Comparison of ENCODE assay signal across 25 cellular contexts in the genomic region with DNA sequence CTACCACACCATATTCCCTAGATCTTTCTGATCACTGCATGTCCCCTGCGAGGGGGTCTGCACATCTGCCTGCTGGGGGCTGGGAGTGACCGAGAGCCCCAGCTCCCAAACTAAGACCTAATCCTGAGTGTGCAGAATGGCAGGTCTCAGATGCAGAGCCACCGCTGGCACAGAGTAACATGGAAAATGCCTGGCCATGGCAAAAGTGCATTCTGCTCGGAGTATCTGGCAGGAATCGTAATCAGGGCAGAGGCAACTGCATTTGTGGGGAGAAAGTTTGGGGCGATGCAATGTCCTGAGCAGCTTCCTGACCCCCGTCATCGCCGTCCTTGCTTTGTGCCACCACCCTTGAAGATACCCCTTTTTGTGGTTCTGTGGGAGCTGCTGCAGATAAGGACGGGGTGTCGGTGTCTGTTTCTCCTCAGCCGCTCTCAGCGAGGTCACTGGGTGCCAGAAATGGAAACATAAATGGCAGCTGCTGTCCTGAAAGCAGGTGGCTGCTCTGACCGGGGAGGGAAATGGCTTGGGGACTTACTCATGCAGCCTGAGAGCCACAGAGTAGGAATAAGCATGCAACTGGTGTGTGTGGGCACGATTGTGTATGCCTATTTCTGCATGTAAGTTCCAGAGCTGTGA.
DNase-seq lines count a peak whose midpoint lies in the region; ATAC-seq, FAIRE-seq and TF ChIP-seq lines count a peak whose summit lies in the region.
"Had no signal": no experiment of that assay in that cellular context is flagged by ENCODE, and none has a peak within 500 bp of the region (broad histone marks: within the 10 kb centered on the region; RNA-seq: fewer than 3 reads in every experiment).

No MANE protein-coding gene starts in this region.

- no peak overlapping the region for H3K4me3 Mint-ChIP-seq in T-helper 17 cell
- H3K4me3 Mint-ChIP-seq: activated CD8-positive, alpha-beta T cell treated with anti-CD3 and anti-CD28 coated beads, Interleukin-2, amount 10 ng/mL, durations not matched to agents 7 days and 5 days; activated naive CD4-positive, alpha-beta T cell treated with anti-CD3 and anti-CD28 coated beads, Interleukin-2, amount 50 U/mL, for 24 hours; activated T-cell treated with anti-CD3 and anti-CD28 coated beads, Interleukin-2, amount 50 U/mL, for 72 hours; endodermal cell; neural crest cell; stimulated activated memory B cell treated with anti-CD40 and anti-IgM and Interleukin-4, amounts not matched to agents 10 μg/mL and 1 μg/mL and 100 μg/mL, for 72 hours had no signal

- no peak for FAIRE-seq in GM19239 (lab: Jason Lieb, UNC)
- FAIRE-seq: islet of Langerhans had no signal

- peaks cover 4% of the 10 kb centered on the region for H3K4me1 Mint-ChIP-seq in T-helper 17 cell

- H3K27ac Mint-ChIP-seq in T-helper 17 cell = no peak overlapping the region
- H3K27ac Mint-ChIP-seq: activated CD8-positive, alpha-beta T cell treated with anti-CD3 and anti-CD28 coated beads, Interleukin-2, amount 10 ng/mL, durations not matched to agents 7 days and 5 days; activated naive CD4-positive, alpha-beta T cell treated with anti-CD3 and anti-CD28 coated beads, Interleukin-2, amount 50 U/mL, for 24 hours; activated T-cell treated with anti-CD3 and anti-CD28 coated beads, Interleukin-2, amount 50 U/mL, for 72 hours; endodermal cell; stimulated activated memory B cell treated with anti-CD40 and anti-IgM and Interleukin-4, amounts not matched to agents 10 μg/mL and 1 μg/mL and 100 μg/mL, for 72 hours had no signal

- ATAC-seq in HG02588 (IDR thresholded peaks at IDR 0.05; ENCODE audit: unreplicated experiment) = no peak
- no peak for ATAC-seq in T-helper 17 cell
- ATAC-seq: activated CD4-positive, CD25-positive, alpha-beta regulatory T cell treated with anti-CD3 and anti-CD28 coated beads, Interleukin-2, amount 50 U/mL, for 24 hours; activated CD8-positive, alpha-beta T cell treated with anti-CD3 and anti-CD28 coated beads, Interleukin-2, amount 10 ng/mL, durations not matched to agents 7 days and 5 days; activated T-cell treated with anti-CD3 and anti-CD28 coated beads, Interleukin-2, amount 50 U/mL, for 72 hours; stimulated activated memory B cell treated with anti-CD40 and anti-IgM and Interleukin-4, amounts not matched to agents 10 μg/mL and 1 μg/mL and 100 μg/mL, for 72 hours had no signal

- TF ChIP-seq CTCF in WERI-Rb-1 (IDR thresholded peaks at IDR 0.05; ENCODE audit: low read depth, low read length) = no peak

- H3K36me3 ChIP-seq in WERI-Rb-1 = no peaks in the 10 kb centered on the region
- H3K36me3 ChIP-seq: transverse colon had no signal

- H3K9me3 ChIP-seq in WERI-Rb-1 (ENCODE audit: severe bottlenecking) (peaks cover 3% of the 10 kb centered on the region), T-helper 17 cell (ENCODE audit: control insufficient read depth, low read length, poor library complexity, severe bottlenecking) (no peaks in the 10 kb centered on the region)
- H3K9me3 ChIP-seq: transverse colon had no signal

- no peaks in the 10 kb centered on the region for H3K36me3 Mint-ChIP-seq in T-helper 17 cell (ENCODE audit: low read depth)
- H3K36me3 Mint-ChIP-seq: activated naive CD4-positive, alpha-beta T cell treated with anti-CD3 and anti-CD28 coated beads, Interleukin-2, amount 50 U/mL, for 24 hours; stimulated activated memory B cell treated with anti-CD40 and anti-IgM and Interleukin-4, amounts not matched to agents 10 μg/mL and 1 μg/mL and 100 μg/mL, for 72 hours had no signal

- H3K4me3 ChIP-seq in WERI-Rb-1 (ENCODE audit: low read depth, low read length) = no peak overlapping the region
- H3K4me3 ChIP-seq: SK-N-MC, transverse colon had no signal

- H3K27ac ChIP-seq in WERI-Rb-1 = peak overlapping the region; percentile 16
- H3K27ac ChIP-seq: 22Rv1, SK-N-MC, transverse colon had no signal

- H3K27me3 Mint-ChIP-seq in T-helper 17 cell = peaks cover 40% of the 10 kb centered on the region
- H3K27me3 Mint-ChIP-seq: activated naive CD4-positive, alpha-beta T cell treated with anti-CD3 and anti-CD28 coated beads, Interleukin-2, amount 50 U/mL, for 24 hours; stimulated activated memory B cell treated with anti-CD40 and anti-IgM and Interleukin-4, amounts not matched to agents 10 μg/mL and 1 μg/mL and 100 μg/mL, for 72 hours had no signal

- H3K27me3 ChIP-seq in WERI-Rb-1 (ENCODE audit: insufficient read depth, low read depth, severe bottlenecking) = no peaks in the 10 kb centered on the region
- H3K27me3 ChIP-seq: transverse colon had no signal

- DNase-seq in NCI-H146 (lab: John Stamatoyannopoulos, UW) (peak; percentile 33), NCI-H146 treated with DMSO at 0.1 percent for 48 hours (lab: John Stamatoyannopoulos, UW; ENCODE audit: unreplicated experiment) (no peak), WERI-Rb-1 (peak; percentile 66), kidney tubule cell (ENCODE audit: low spot score) (peak; percentile 20), GM19239 (ENCODE audit: insufficient read length, low spot score) (no peak), activated gamma-delta T cell (lab: John Stamatoyannopoulos, UW) (no peak), T-helper 17 cell (no peak)
- DNase-seq: activated CD8-positive, alpha-beta T cell treated with anti-CD3 and anti-CD28 coated beads, Interleukin-2, amount 10 ng/mL, durations not matched to agents 7 days and 5 days; activated T-cell treated with anti-CD3 and anti-CD28 coated beads, Interleukin-2, amount 50 U/mL, for 72 hours; Calu3; endodermal cell; KBM-7; mammary epithelial cell; NCI-H1105 treated with DMSO at 0.1 percent for 48 hours; NCI-H524; T1000; transverse colon had no signal

Comparison
In these comparisons a context has a peak if more than half of its experiments do, and no peak if none do; other contexts are left out.
1. DNase-seq: peak in NCI-H146 (single experiment), WERI-Rb-1 (single experiment) and kidney tubule cell (single experiment); none in NCI-H146 treated with DMSO at 0.1 percent for 48 hours (single experiment), GM19239 (single experiment), activated gamma-delta T cell (single experiment) and T-helper 17 cell (0 of 3).